ENCODE assay signal across 18 cellular contexts in the genomic region with DNA sequence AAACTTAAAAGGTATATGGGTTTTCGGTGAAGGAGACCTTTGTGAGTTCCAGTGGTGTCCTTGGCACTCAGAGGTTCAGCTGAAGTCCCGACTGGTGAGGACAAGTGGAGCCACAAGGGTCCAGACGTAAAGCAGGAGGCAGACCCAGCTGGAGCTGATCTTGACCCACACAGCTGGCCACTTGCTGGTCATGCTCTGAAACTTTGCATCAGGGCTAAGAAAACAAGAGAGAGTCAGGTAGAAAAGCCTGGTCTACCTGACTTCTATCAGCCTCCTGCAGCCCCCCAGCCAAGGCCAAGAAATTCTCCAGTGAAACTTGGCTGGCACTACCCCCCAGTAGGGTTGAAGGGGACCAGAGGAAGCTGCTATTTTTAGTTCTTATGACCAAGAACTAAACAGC. TPM values are rescaled to one million over a fixed set of nuclear protein-coding genes. Genes with fewer than 3 reads are reported as not detected.
A peak's percentile ranks its signal among the peaks of the same experiment; 100 is the strongest.
DNase-seq lines count a peak whose midpoint lies in the region; ATAC-seq and TF ChIP-seq lines count a peak whose summit lies in the region.
"Had no signal": no experiment of that assay in that cellular context is flagged by ENCODE, and none has a peak within 500 bp of the region (broad histone marks: within the 10 kb centered on the region; RNA-seq: fewer than 3 reads in every experiment).

No MANE protein-coding gene starts in this region.

- in situ Hi-C loops in GM23248 (cut with MboI): no loop called here

- no peaks in the 10 kb centered on the region for H3K9me2 ChIP-seq in GM23248 (ENCODE audit: insufficient read depth)

- no peak overlapping the region for H3K9ac ChIP-seq in GM23248
- H3K9ac ChIP-seq in H9 (ENCODE audit: extremely low read depth, insufficient read length, low read length): no peak overlapping the region

- peaks cover 89% of the 10 kb centered on the region for H3F3A ChIP-seq in GM23248 (ENCODE audit: insufficient read depth)

- no peak overlapping the region for H4K91ac ChIP-seq in H9 (ENCODE audit: insufficient read length, low read depth, low read length)

- H2BK12ac ChIP-seq in H9 (ENCODE audit: insufficient read length, low read depth, low read length): no peak overlapping the region

- intact Hi-C loops in psoas muscle (cut with DNase I): no loop called here
- intact Hi-C loops in natural killer cell (cut with micrococcal nuclease): no loop called here

- TF ChIP-seq CTCF in right atrium auricular region (IDR thresholded peaks at IDR 0.05) (no peak), psoas muscle (IDR thresholded peaks at IDR 0.05) (no peak), natural killer cell (IDR thresholded peaks at IDR 0.05) (no peak), H9 (conservative IDR thresholded peaks at IDR 0.05) (no peak)

- H3K4me2 ChIP-seq in GM23248 (ENCODE audit: unreplicated experiment) (no peak overlapping the region), H9 (ENCODE audit: insufficient read depth, insufficient read length, low read length) (no peak overlapping the region)

- no peak overlapping the region for H4K5ac ChIP-seq in H9 (ENCODE audit: insufficient read length, low read depth, low read length)

- H3K36me3 ChIP-seq in GM23248 (ENCODE audit: low read depth) (peaks cover 56% of the 10 kb centered on the region), right atrium auricular region (peaks cover 97% of the 10 kb centered on the region), psoas muscle (ENCODE audit: insufficient read depth in 1 of 2, low read depth in 1 of 2) (peaks cover 0 to 95% of the 10 kb centered on the region in 2 donors)

- no peak overlapping the region for H3T11ph ChIP-seq in H9 (ENCODE audit: low read length)

- H3K9me3 Mint-ChIP-seq in activated naive CD4-positive, alpha-beta T cell treated with anti-CD3 and anti-CD28 coated beads, Interleukin-2, amount 50 U/mL, for 24 hours: no peaks in the 10 kb centered on the region
- H3K9me3 Mint-ChIP-seq in natural killer cell: no peaks in the 10 kb centered on the region
- H3K9me3 Mint-ChIP-seq in H9: no peaks in the 10 kb centered on the region
- H3K9me3 Mint-ChIP-seq: CD8-positive, alpha-beta memory T cell had no signal

- peaks cover 22% of the 10 kb centered on the region for H3K36me3 Mint-ChIP-seq in activated naive CD4-positive, alpha-beta T cell treated with anti-CD3 and anti-CD28 coated beads, Interleukin-2, amount 50 U/mL, for 24 hours
- peaks cover 38% of the 10 kb centered on the region for H3K36me3 Mint-ChIP-seq in natural killer cell
- peaks cover 2 to 62% (median 46%) of the 10 kb centered on the region in 3 experiments; a peak in 4 of 7 replicates for H3K36me3 Mint-ChIP-seq in H9 (ENCODE audit: insufficient read depth in 1 of 3, low read depth in 3 of 3)

- H2BK20ac ChIP-seq in H9 (ENCODE audit: low read depth, low read length, poor library complexity, severe bottlenecking): no peak overlapping the region

- H3K4ac ChIP-seq in H9 (ENCODE audit: low read depth, low read length): no peak overlapping the region

- 91 to 98% methylated on average over 3 of the region's 3 CpGs for WGBS in GM23248 (ENCODE audit: low coverage in 1 of 2, low lambda C conversion rate in 2 of 2, missing lambda C conversion rate in 2 of 2), 2 experiments
- WGBS in psoas muscle, 3 donors: 75 to 89% (median 83%) methylated on average over 3 of the region's 3 CpGs
- WGBS in H9 (ENCODE audit: extremely low coverage, insufficient read length, low lambda C conversion rate): no CpG with 5 or more reads among the region's 3 CpGs

- no peak for DNase-seq in activated naive CD4-positive, alpha-beta T cell treated with Interleukin-2 at 50 U/mL for 16 hours
- DNase-seq in GM23248 (no peak), right atrium auricular region (ENCODE audit: low spot score) (peak; percentile 44), psoas muscle (no peak), GOT3 (lab: John Stamatoyannopoulos, UW) (no peak), natural killer cell (no peak), H9 (no peak)
- DNase-seq: Calu3; CD8-positive, alpha-beta memory T cell; DMS153; Kasumi-1; NCI-H1694 treated with DMSO at 0.1 percent for 48 hours; NCI-H446 treated with DMSO at 0.1 percent for 48 hours; NCI-H526 treated with DMSO at 0.1 percent for 48 hours; RPMI8226; SIG-M5 had no signal

- no peak overlapping the region for H3K14ac ChIP-seq in H9 (ENCODE audit: insufficient read depth, low read length)

- H2AK5ac ChIP-seq in H9 (ENCODE audit: insufficient read length, low read length): no peak overlapping the region

- peak overlapping the region; percentile 79; the same call in 1 of the 2 replicates for H3K27ac ChIP-seq in GM23248
- peak overlapping the region in 1 of 2 donors; percentile 58 for H3K27ac ChIP-seq in right atrium auricular region
- peak overlapping the region; percentile 81 for H3K27ac ChIP-seq in psoas muscle
- no peak overlapping the region for H3K27ac ChIP-seq in H9 (ENCODE audit: insufficient read length, low read depth, low read length)
- H3K27ac ChIP-seq: C4-2B had no signal

- H3K27me3 Mint-ChIP-seq in activated naive CD4-positive, alpha-beta T cell treated with anti-CD3 and anti-CD28 coated beads, Interleukin-2, amount 50 U/mL, for 24 hours: no peaks in the 10 kb centered on the region
- no peaks in the 10 kb centered on the region for H3K27me3 Mint-ChIP-seq in natural killer cell (ENCODE audit: low read depth in 2 of 2)
- no peaks in the 10 kb centered on the region for H3K27me3 Mint-ChIP-seq in H9 (ENCODE audit: low read depth)
- H3K27me3 Mint-ChIP-seq: CD8-positive, alpha-beta memory T cell had no signal

- H3K4me1 ChIP-seq in GM23248 (ENCODE audit: insufficient read depth) (peaks cover 37% of the 10 kb centered on the region), right atrium auricular region (peaks cover 0 to 15% of the 10 kb centered on the region in 2 donors), psoas muscle (peaks cover 42% of the 10 kb centered on the region), H9 (ENCODE audit: insufficient read depth, low read length) (no peaks in the 10 kb centered on the region)

- peaks cover 33% of the 10 kb centered on the region for H3K4me1 Mint-ChIP-seq in activated naive CD4-positive, alpha-beta T cell treated with anti-CD3 and anti-CD28 coated beads, Interleukin-2, amount 50 U/mL, for 24 hours
- H3K4me1 Mint-ChIP-seq in natural killer cell: peaks cover 6 to 8% of the 10 kb centered on the region in 2 donors
- H3K4me1 Mint-ChIP-seq in H9: no peaks in the 10 kb centered on the region

- no peak overlapping the region for H4K8ac ChIP-seq in H9 (replicated peaks; ENCODE audit: insufficient read length, low read depth, low read length)

- no peak overlapping the region for H2BK15ac ChIP-seq in H9 (ENCODE audit: low read depth, low read length)

- no peak overlapping the region for H3K4me3 Mint-ChIP-seq in activated naive CD4-positive, alpha-beta T cell treated with anti-CD3 and anti-CD28 coated beads, Interleukin-2, amount 50 U/mL, for 24 hours
- H3K4me3 Mint-ChIP-seq in natural killer cell (no peak overlapping the region), H9 (no peak overlapping the region)
- H3K4me3 Mint-ChIP-seq: CD8-positive, alpha-beta memory T cell had no signal

- H3K23me2 ChIP-seq in H9 (ENCODE audit: insufficient read length, low read depth, low read length, poor library complexity, severe bottlenecking): no peaks in the 10 kb centered on the region

- H3K18ac ChIP-seq in H9 (ENCODE audit: insufficient read length, low read depth, low read length): no peak overlapping the region

- H3K4me3 ChIP-seq in GM23248 (no peak overlapping the region), right atrium auricular region (no peak overlapping the region), psoas muscle (no peak overlapping the region)

- H2BK120ac ChIP-seq in H9 (ENCODE audit: low read depth, low read length, poor library complexity, severe bottlenecking): no peak overlapping the region

- peak overlapping the region; percentile 6 for H3K27ac Mint-ChIP-seq in activated naive CD4-positive, alpha-beta T cell treated with anti-CD3 and anti-CD28 coated beads, Interleukin-2, amount 50 U/mL, for 24 hours
- H3K27ac Mint-ChIP-seq in natural killer cell: no peak overlapping the region
- no peak overlapping the region; a peak in 1 of 7 replicates for H3K27ac Mint-ChIP-seq in H9

- H2AFZ ChIP-seq in GM23248 (no peak overlapping the region), H9 (ENCODE audit: low read length) (no peak overlapping the region)

- H3K23ac ChIP-seq in H9 (ENCODE audit: insufficient read length, low read depth, low read length): no peak overlapping the region

- H3K79me1 ChIP-seq in H9 (ENCODE audit: insufficient read depth, low read depth, low read length, poor library complexity, severe bottlenecking): no peaks in the 10 kb centered on the region

- H3K56ac ChIP-seq in H9 (ENCODE audit: insufficient read length, low read depth, low read length): no peak overlapping the region

- ATAC-seq in psoas muscle (peak in 1 of 4 donors; percentile 43), natural killer cell (no peak)

- H3K9me3 ChIP-seq in GM23248 (ENCODE audit: low read depth): no peaks in the 10 kb centered on the region
- H3K9me3 ChIP-seq in right atrium auricular region: no peaks in the 10 kb centered on the region
- H3K9me3 ChIP-seq in psoas muscle: no peaks in the 10 kb centered on the region
- H3K9me3 ChIP-seq in H9 (ENCODE audit: control insufficient read depth, low read depth, low read length): no peaks in the 10 kb centered on the region

- H4K20me1 ChIP-seq in GM23248 (ENCODE audit: insufficient read depth): no peaks in the 10 kb centered on the region
- H4K20me1 ChIP-seq in H9 (ENCODE audit: control insufficient read depth, insufficient read depth, insufficient read length): no peaks in the 10 kb centered on the region

- peaks cover 47% of the 10 kb centered on the region for H3K79me2 ChIP-seq in GM23248 (ENCODE audit: insufficient read depth)
- H3K79me2 ChIP-seq in H9 (ENCODE audit: insufficient read depth, low read length): no peaks in the 10 kb centered on the region

- H2BK5ac ChIP-seq in H9 (ENCODE audit: insufficient read length, low read length): no peak overlapping the region

- H3K27me3 ChIP-seq in GM23248 (replicated peaks; ENCODE audit: insufficient read depth) (no peaks in the 10 kb centered on the region), right atrium auricular region (no peaks in the 10 kb centered on the region), psoas muscle (ENCODE audit: insufficient read depth in 3 of 3, low read length in 2 of 3) (no peaks in the 10 kb centered on the region), H9 (ENCODE audit: insufficient read depth, low read length) (no peaks in the 10 kb centered on the region)

RNA-seq across cellular contexts. Expression of a gene that starts 21.6 kb away (rescaled TPM):
- 105 and 141 TPM in 2 replicates for total RNA-seq in GM23248 (2014; rRNA removed; shearing (Covaris generic))
- polyA plus RNA-seq in GM23248 (2016; fragmentation: Nextera tagmentation; extraction: Ambion mirVana) (194 and 202 TPM in 2 replicates), psoas muscle (10 to 100 TPM; 35.6 to 89.2 (median 36.3) TPM)
- total RNA-seq in right atrium auricular region (100 to 1,000 TPM in 1 of 2 donors, 10 to 100 TPM in 1; 85.7 to 112 TPM), psoas muscle (100 to 1,000 TPM in 2 of 4 donors, 10 to 100 TPM in 2; 89.5 to 104 (median 97.8) TPM), natural killer cell (10 to 100 TPM; 70.1 to 89.6 (median 78.6) TPM), H9 (2021) (39.9 and 41.5 TPM in 2 replicates)

RNA-seq across cellular contexts. Expression of a gene that starts 24.5 kb away (rescaled TPM):
- total RNA-seq in GM23248 (2014; rRNA removed; shearing (Covaris generic)): 9.2 and 11.8 TPM in 2 replicates
- polyA plus RNA-seq in GM23248 (2016; fragmentation: Nextera tagmentation; extraction: Ambion mirVana): 19.6 and 21.4 TPM in 2 replicates
- 1 to 10 TPM; 3.6 to 6.0 TPM for total RNA-seq in right atrium auricular region
- total RNA-seq in psoas muscle: 1 to 10 TPM; 3.2 to 8.4 (median 5.4) TPM
- polyA plus RNA-seq in psoas muscle: 1 to 10 TPM; 1.2 to 4.8 (median 3.0) TPM
- total RNA-seq in natural killer cell: 10 to 100 TPM; 17.2 to 22.9 (median 22.5) TPM
- total RNA-seq in H9 (2021): 19.5 and 21.1 TPM in 2 replicates
